1 cellular context compared by ENCODE assay signal in genomic region chr1:247274857-247275256, GRCh38.
TF ChIP-seq lines count a peak whose summit lies in the region.

No MANE protein-coding gene starts in this region.

TF ChIP-seq in H1, 55 proteins besides CTCF, POLR2A, EP300 and RAD21 (continued from another document):
- TF ChIP-seq CHD7 (IDR thresholded peaks at IDR 0.05; ENCODE audit: insufficient replicate concordance, low read length): no peak
- TF ChIP-seq KDM4A (IDR thresholded peaks at IDR 0.05; ENCODE audit: low read depth, low read length, severe bottlenecking): no peak
- TF ChIP-seq FOSL1 (IDR thresholded peaks at IDR 0.05; ENCODE audit: insufficient read depth, low read depth, low read length): no peak
- TF ChIP-seq YY1 (IDR thresholded peaks at IDR 0.05; ENCODE audit: low read depth, low read length): no peak
- no peak for TF ChIP-seq CTBP2 (IDR thresholded peaks at IDR 0.05; ENCODE audit: borderline replicate concordance, insufficient read depth, insufficient read length, low read length)
- TF ChIP-seq CHD1 (IDR thresholded peaks at IDR 0.05; ENCODE audit: low read depth, low read length): no peak
- no peak for TF ChIP-seq CREB1 (IDR thresholded peaks at IDR 0.05)
- no peak for TF ChIP-seq JUN (IDR thresholded peaks at IDR 0.05; ENCODE audit: low read depth, low read length)
- no peak for TF ChIP-seq CHD2 (IDR thresholded peaks at IDR 0.05; ENCODE audit: low read length)
- no peak for TF ChIP-seq PHF8 (conservative IDR thresholded peaks at IDR 0.05; ENCODE audit: low read depth, low read length)
- no peak for TF ChIP-seq TAF1 (IDR thresholded peaks at IDR 0.05; ENCODE audit: low read depth, low read length)
- no peak for TF ChIP-seq JUND (IDR thresholded peaks at IDR 0.05; ENCODE audit: low read length)
- TF ChIP-seq E2F6 (IDR thresholded peaks at IDR 0.05): no peak
- no peak for TF ChIP-seq NRF1 (IDR thresholded peaks at IDR 0.05; ENCODE audit: low read depth, low read length)
- no peak for TF ChIP-seq TBP (IDR thresholded peaks at IDR 0.05; ENCODE audit: low read depth, low read length)
- TF ChIP-seq ATF2 (IDR thresholded peaks at IDR 0.05; ENCODE audit: low read length): no peak
